Comparison of ENCODE assay signal across 11 cellular contexts in the genomic region with DNA sequence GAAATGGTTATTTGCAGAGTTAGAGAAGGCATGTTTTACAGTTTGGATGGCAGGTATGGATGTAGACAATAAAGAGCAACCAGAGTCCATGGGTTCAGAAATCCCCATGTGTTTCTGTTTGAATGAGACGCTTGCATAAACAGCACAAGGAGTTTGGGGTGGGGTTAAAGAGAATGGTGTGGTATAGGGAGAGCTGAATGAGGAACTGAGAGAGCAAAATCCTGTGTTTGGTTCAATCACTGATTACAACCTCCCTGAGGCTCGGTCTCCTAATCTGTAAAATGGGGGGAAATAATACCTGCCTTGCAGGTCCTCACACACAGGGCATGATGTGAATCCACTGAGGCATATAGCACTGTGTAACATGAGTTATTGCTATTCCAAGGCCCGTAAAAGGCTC. TPM values are rescaled to one million over a fixed set of nuclear protein-coding genes. Genes with fewer than 3 reads are reported as not detected.
DNase-seq lines count a peak whose midpoint lies in the region; ATAC-seq and TF ChIP-seq lines count a peak whose summit lies in the region.
"Had no signal": no experiment of that assay in that cellular context is flagged by ENCODE, and none has a peak within 500 bp of the region (broad histone marks: within the 10 kb centered on the region; RNA-seq: fewer than 3 reads in every experiment).

No MANE protein-coding gene starts in this region.

- no peak overlapping the region for H2AFZ ChIP-seq in MM.1S (ENCODE audit: low read length)
- H2AFZ ChIP-seq: PC-9 had no signal

- H3K4me1 ChIP-seq in MM.1S (ENCODE audit: low read length), result peaks cover 14% of the 10 kb centered on the region; the same call in 1 of the 2 replicates
- H3K4me1 ChIP-seq in upper lobe of left lung, result peaks cover 9 to 33% (median 15%) of the 10 kb centered on the region in 4 donors

- peak; percentile 88 for ATAC-seq in GM18499 (IDR thresholded peaks at IDR 0.05; ENCODE audit: insufficient read depth, unreplicated experiment)
- ATAC-seq in HG03045 (IDR thresholded peaks at IDR 0.05; ENCODE audit: unreplicated experiment), result peak; percentile 87
- peak; percentile 65 for ATAC-seq in activated B cell treated with CpG ODN at 0.5 μM for 24 hours (ENCODE audit: low read depth)
- ATAC-seq in T-helper 17 cell, result no peak
- no peak for ATAC-seq in activated naive CD8-positive, alpha-beta T cell treated with anti-CD3 and anti-CD28 coated beads, Interleukin-2, amount 50 U/mL, for 24 hours
- ATAC-seq in upper lobe of left lung (ENCODE audit: low FRiP score in 2 of 2), result no peak

- H3K4me3 Mint-ChIP-seq in activated B cell treated with CpG ODN at 0.5 μM for 24 hours, result no peak overlapping the region
- no peak overlapping the region for H3K4me3 Mint-ChIP-seq in T-helper 17 cell
- no peak overlapping the region for H3K4me3 Mint-ChIP-seq in activated naive CD8-positive, alpha-beta T cell treated with anti-CD3 and anti-CD28 coated beads, Interleukin-2, amount 50 U/mL, for 24 hours
- H3K4me3 Mint-ChIP-seq: stimulated activated naive CD8-positive, alpha-beta T cell treated with anti-CD3 and anti-CD28 coated beads, Interleukin-15, Interleukin-2, amounts not matched to agents 100 ng/mL and 50 ng/mL, for 24 hours had no signal

- H3K4me3 ChIP-seq in MM.1S (ENCODE audit: low read length) (no peak overlapping the region), upper lobe of left lung (no peak overlapping the region)
- H3K4me3 ChIP-seq: PC-9 had no signal

- CTCF ChIA-PET in activated B cell treated with CpG ODN at 0.5 μM for 24 hours (lab: Charles Lee), result no interaction called here

- no peak overlapping the region for H3K9ac ChIP-seq in MM.1S (ENCODE audit: low read length)

- H3K9me3 ChIP-seq in T-helper 17 cell (ENCODE audit: control insufficient read depth, low read length, poor library complexity, severe bottlenecking) (no peaks in the 10 kb centered on the region), MM.1S (replicated peaks; ENCODE audit: insufficient read depth, low read length) (no peaks in the 10 kb centered on the region), upper lobe of left lung (no peaks in the 10 kb centered on the region)

- TF ChIP-seq EP300 in upper lobe of left lung (IDR thresholded peaks at IDR 0.05), result no peak

- H3F3A ChIP-seq in MM.1S (ENCODE audit: insufficient read depth, low read length), result no peaks in the 10 kb centered on the region

- H4K20me1 ChIP-seq in MM.1S (ENCODE audit: insufficient read depth, low read length), result no peaks in the 10 kb centered on the region

- H3K36me3 Mint-ChIP-seq in activated B cell treated with CpG ODN at 0.5 μM for 24 hours (ENCODE audit: low read depth), result no peaks in the 10 kb centered on the region
- no peaks in the 10 kb centered on the region for H3K36me3 Mint-ChIP-seq in T-helper 17 cell (ENCODE audit: low read depth)
- no peaks in the 10 kb centered on the region for H3K36me3 Mint-ChIP-seq in activated naive CD8-positive, alpha-beta T cell treated with anti-CD3 and anti-CD28 coated beads, Interleukin-2, amount 50 U/mL, for 24 hours (ENCODE audit: low read depth)

- POLR2A ChIA-PET in activated B cell treated with CpG ODN at 0.5 μM for 24 hours (lab: Charles Lee), result no interaction called here

- TF ChIP-seq CTCF in GM20000 (IDR thresholded peaks at IDR 0.05; ENCODE audit: extremely low read depth, missing control alignments) (no peak), activated B cell treated with CpG ODN at 0.5 μM for 24 hours (IDR thresholded peaks at IDR 0.05) (no peak), MM.1S (IDR thresholded peaks at IDR 0.05; ENCODE audit: low read length) (no peak), upper lobe of left lung (IDR thresholded peaks at IDR 0.05) (no peak)

- H3K9me3 Mint-ChIP-seq in activated B cell treated with CpG ODN at 0.5 μM for 24 hours, result no peaks in the 10 kb centered on the region
- no peaks in the 10 kb centered on the region for H3K9me3 Mint-ChIP-seq in activated naive CD8-positive, alpha-beta T cell treated with anti-CD3 and anti-CD28 coated beads, Interleukin-2, amount 50 U/mL, for 24 hours
- H3K9me3 Mint-ChIP-seq: stimulated activated naive CD8-positive, alpha-beta T cell treated with anti-CD3 and anti-CD28 coated beads, Interleukin-15, Interleukin-2, amounts not matched to agents 100 ng/mL and 50 ng/mL, for 24 hours had no signal

- H3K9me2 ChIP-seq in MM.1S (replicated peaks; ENCODE audit: insufficient read depth, low read length), result no peaks in the 10 kb centered on the region

- H3K4me1 Mint-ChIP-seq in activated B cell treated with CpG ODN at 0.5 μM for 24 hours, result peaks cover 8% of the 10 kb centered on the region
- peaks cover 5% of the 10 kb centered on the region for H3K4me1 Mint-ChIP-seq in T-helper 17 cell
- H3K4me1 Mint-ChIP-seq in activated naive CD8-positive, alpha-beta T cell treated with anti-CD3 and anti-CD28 coated beads, Interleukin-2, amount 50 U/mL, for 24 hours, result peaks cover 3% of the 10 kb centered on the region

- H3K79me2 ChIP-seq in MM.1S (ENCODE audit: low read length), result no peaks in the 10 kb centered on the region

- no peak for TF ChIP-seq POLR2A in upper lobe of left lung (IDR thresholded peaks at IDR 0.05)

- H3K27me3 Mint-ChIP-seq in activated B cell treated with CpG ODN at 0.5 μM for 24 hours, result peaks cover under 1% of the 10 kb centered on the region
- H3K27me3 Mint-ChIP-seq in T-helper 17 cell, result peaks cover 56% of the 10 kb centered on the region
- peaks cover 9% of the 10 kb centered on the region for H3K27me3 Mint-ChIP-seq in activated naive CD8-positive, alpha-beta T cell treated with anti-CD3 and anti-CD28 coated beads, Interleukin-2, amount 50 U/mL, for 24 hours

- intact Hi-C loops in activated B cell treated with CpG ODN at 0.5 μM for 24 hours (cut with micrococcal nuclease), result no loop called here

- H3K27ac ChIP-seq in MM.1S (ENCODE audit: low read length) (no peak overlapping the region), upper lobe of left lung (peak overlapping the region in 1 of 4 donors; percentile 19)
- H3K27ac ChIP-seq: PC-9 had no signal

- 67 to 79% methylated on average over 3 of the region's 3 CpGs for WGBS in upper lobe of left lung, 2 donors

- H3K36me3 ChIP-seq in MM.1S (replicated peaks; ENCODE audit: insufficient read depth, low read length) (no peaks in the 10 kb centered on the region), upper lobe of left lung (peaks cover 0 to 46% (median 0%) of the 10 kb centered on the region in 4 donors)

- H3K27me3 ChIP-seq in MM.1S (replicated peaks; ENCODE audit: insufficient read depth, low read length) (no peaks in the 10 kb centered on the region), upper lobe of left lung (no peaks in the 10 kb centered on the region)

- no peak overlapping the region for H3K27ac Mint-ChIP-seq in activated B cell treated with CpG ODN at 0.5 μM for 24 hours
- no peak overlapping the region for H3K27ac Mint-ChIP-seq in T-helper 17 cell
- H3K27ac Mint-ChIP-seq in activated naive CD8-positive, alpha-beta T cell treated with anti-CD3 and anti-CD28 coated beads, Interleukin-2, amount 50 U/mL, for 24 hours, result no peak overlapping the region
- H3K27ac Mint-ChIP-seq: stimulated activated naive CD8-positive, alpha-beta T cell treated with anti-CD3 and anti-CD28 coated beads, Interleukin-15, Interleukin-2, amounts not matched to agents 100 ng/mL and 50 ng/mL, for 24 hours had no signal

- DNase-seq in GM20000 (ENCODE audit: low spot score) (peak; percentile 31), activated B cell treated with CpG ODN at 0.5 μM for 24 hours (no peak), T-helper 17 cell (no peak), MM.1S (no peak), upper lobe of left lung (no peak)
- DNase-seq in activated naive CD8-positive, alpha-beta T cell treated with anti-CD3 and anti-CD28 coated beads, Interleukin-2, amount 50 U/mL, for 24 hours, result no peak
- DNase-seq: activated CD4-positive, alpha-beta T cell treated with anti-CD3 and anti-CD28 coated beads, Interleukin-2, amount 50 U/mL, for 48 hours; PC-9 had no signal

- H3K4me2 ChIP-seq in MM.1S (ENCODE audit: low read depth, low read length), result no peak overlapping the region
- H3K4me2 ChIP-seq: PC-9 had no signal

RNA-seq across cellular contexts. Expression of gene CAV1, which starts 23.7 kb away (rescaled TPM):
- total RNA-seq in activated B cell treated with CpG ODN at 0.5 μM for 24 hours (5.2 and 6.1 TPM in 2 replicates), T-helper 17 cell (under 1 TPM; 0.30 to 0.57 TPM), upper lobe of left lung (100 to 1,000 TPM; 207 to 951 (median 552) TPM)

RNA-seq across cellular contexts. Expression of gene CAV2, which starts 49.0 kb away (rescaled TPM):
- total RNA-seq in activated B cell treated with CpG ODN at 0.5 μM for 24 hours (not detected in 2 replicates), T-helper 17 cell (1 to 10 TPM in 1 of 2 donors, under 1 TPM in 1; 0.32 to 3.1 TPM), upper lobe of left lung (100 to 1,000 TPM in 5 of 6 donors, 10 to 100 TPM in 1; 56.6 to 385 (median 183) TPM)

Comparison
In these comparisons a context has a peak if more than half of its experiments do, and no peak if none do; other contexts are left out.
1. ATAC-seq: peak in GM18499 (single experiment), HG03045 (single experiment) and activated B cell treated with CpG ODN at 0.5 μM for 24 hours (single experiment); none in T-helper 17 cell (single experiment), activated naive CD8-positive, alpha-beta T cell treated with anti-CD3 and anti-CD28 coated beads, Interleukin-2, amount 50 U/mL, for 24 hours (single experiment) and upper lobe of left lung (0 of 2).
2. RNA of gene CAV1, which starts 23.7 kb away (total RNA-seq): 207 to 951 TPM in upper lobe of left lung; 5.2 to 6.1 TPM in activated B cell treated with CpG ODN at 0.5 μM for 24 hours and 0.30 to 0.57 TPM in T-helper 17 cell; every median in the first group is over 10 times any median in the second.
3. RNA of gene CAV2, which starts 49.0 kb away (total RNA-seq): 56.6 to 385 TPM in upper lobe of left lung; 0.32 to 3.1 TPM in T-helper 17 cell and not detected in activated B cell treated with CpG ODN at 0.5 μM for 24 hours; every median in the first group is over 10 times any median in the second.